Comparison of ENCODE assay signal across 8 cellular contexts in the genomic region with DNA sequence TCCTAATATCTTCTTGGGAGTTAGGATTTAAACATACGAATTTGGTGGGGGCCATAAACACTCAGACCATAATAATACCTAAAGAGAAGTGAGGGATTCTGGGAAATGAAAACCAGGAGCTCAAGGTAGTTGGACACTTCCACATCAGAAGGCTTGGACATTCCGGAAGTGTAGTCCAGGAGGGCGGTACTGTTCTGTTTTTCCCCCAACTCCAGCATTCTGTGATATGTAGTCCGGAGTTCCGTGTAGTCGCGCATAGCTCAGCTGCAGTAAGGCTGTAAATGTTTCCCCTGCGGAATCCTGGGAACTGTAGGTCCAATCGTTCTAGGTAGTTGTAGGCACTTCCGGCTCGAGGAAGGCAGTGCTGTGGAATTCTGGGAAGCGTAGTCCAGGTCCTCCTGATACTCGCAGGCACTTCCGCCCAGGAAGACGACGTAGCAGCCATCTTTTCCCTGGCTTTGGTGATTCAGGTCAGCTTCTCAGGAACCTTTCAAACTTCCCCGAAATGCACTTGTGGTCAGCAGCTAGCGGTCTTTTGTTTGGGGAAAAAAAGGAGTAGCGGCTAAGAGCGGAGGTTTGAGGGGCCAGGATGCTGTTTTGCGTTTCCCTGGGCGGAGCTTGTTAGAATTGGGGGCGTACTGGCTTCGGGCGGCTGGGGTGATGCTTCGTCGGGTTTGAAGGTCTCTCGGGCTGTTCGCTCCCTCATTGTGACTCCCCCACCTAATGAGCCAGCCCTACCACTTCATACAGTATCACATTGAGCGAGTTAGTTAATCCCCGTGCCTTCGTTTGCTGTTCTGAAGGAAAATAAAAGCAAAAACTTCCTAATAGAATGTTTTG.
A peak's percentile ranks its signal among the peaks of the same experiment; 100 is the strongest.
DNase-seq lines count a peak whose midpoint lies in the region; ATAC-seq and TF ChIP-seq lines count a peak whose summit lies in the region.

Gene ZNF226, plus strand, starts transcription at position 428 of the 840 bp plus-strand sequence. CDS start 4,981 bp downstream, outside the sequence.

- ATAC-seq in GM18498 (IDR thresholded peaks at IDR 0.05; ENCODE audit: unreplicated experiment): peak; percentile 86
- peak; percentile 91 for ATAC-seq in HG02885 (IDR thresholded peaks at IDR 0.05; ENCODE audit: poor library complexity, unreplicated experiment)

- no peak for TF ChIP-seq CTCF in astrocyte of the spinal cord (IDR thresholded peaks at IDR 0.05; ENCODE audit: low read depth, low read length)

- H3K4me3 ChIP-seq in astrocyte of the spinal cord (ENCODE audit: low read depth, low read length): peak within 1 kb of the TSS; percentile 91

- in situ Hi-C loops in astrocyte of the spinal cord (cut with HindIII; ENCODE audit: low sequenced_read_pairs): no loop called here

- peak; percentile 97 for DNase-seq in NCI-H1930 (lab: John Stamatoyannopoulos, UW)
- peak; percentile 70 for DNase-seq in T-helper 22 cell (ENCODE audit: low read depth)
- peak; percentile 99 for DNase-seq in astrocyte of the spinal cord (ENCODE audit: low read depth, low spot score)
- peak; percentile 91 to 99 for DNase-seq in hippocampal formation (lab: John Stamatoyannopoulos, UW)
- DNase-seq in retina: peak; percentile 93
- no peak for DNase-seq in cortex of kidney (lab: John Stamatoyannopoulos, UW)
